Comparison of ENCODE assay signal across 1 cellular context in genomic region chr9:136095028-136095494, GRCh38.
TF ChIP-seq lines count a peak whose summit lies in the region.

NACC2 (minus strand) TSS chr9:136095289; CDS start chr9:136050521, 44,768 bp downstream.

TF ChIP-seq in H1, 55 proteins besides CTCF, POLR2A, EP300 and RAD21:
- TF ChIP-seq ATF2 (IDR thresholded peaks at IDR 0.05; ENCODE audit: low read length) = no peak
- TF ChIP-seq POLR2AphosphoS5 (IDR thresholded peaks at IDR 0.05; ENCODE audit: low read depth, low read length) = no peak
- no peak for TF ChIP-seq SIN3A (conservative IDR thresholded peaks at IDR 0.05 in 1 of 2, IDR thresholded peaks at IDR 0.05 in 1 of 2; ENCODE audit: low read depth in 1 of 2, low read length in 2 of 2)
- TF ChIP-seq SRF (IDR thresholded peaks at IDR 0.05; ENCODE audit: low read depth, low read length) = no peak
- no peak for TF ChIP-seq CBX5 (IDR thresholded peaks at IDR 0.05; ENCODE audit: low read depth, low read length)
- TF ChIP-seq USF2 (IDR thresholded peaks at IDR 0.05; ENCODE audit: low read length) = no peak
- no peak for TF ChIP-seq E2F6 (IDR thresholded peaks at IDR 0.05)
- peak; percentile 13; the same call in 1 of the 2 replicates for TF ChIP-seq PHF8 (conservative IDR thresholded peaks at IDR 0.05; ENCODE audit: low read depth, low read length)
